ENCODE assay signal across 8 cellular contexts in genomic region chr22:28442951-28443876, GRCh38.
DNase-seq lines count a peak whose midpoint lies in the region; ATAC-seq and TF ChIP-seq lines count a peak whose summit lies in the region.

No MANE protein-coding gene starts in this region.

- ATAC-seq in Panc1 (peak; percentile 71), right cardiac atrium (peak; percentile 91), GM19351 (IDR thresholded peaks at IDR 0.05; ENCODE audit: unreplicated experiment) (no peak)
- ATAC-seq in activated CD4-positive, CD25-positive, alpha-beta regulatory T cell treated with anti-CD3 and anti-CD28 coated beads, Interleukin-2, amount 50 U/mL, for 24 hours = no peak

- in situ Hi-C loops in Panc1 (cut with HindIII; ENCODE audit: low pct_unique_long_range_greater_than_20kb, low sequenced_read_pairs) = no loop called here

- POLR2A ChIA-PET in Panc1 (lab: Charles Lee) = interaction anchor here (0.6 kb wide), 2 partner anchors 231 to 256 kb away, joined by 3 to 6 read pairs; no protein-coding TSS in a partner anchor

- H3K4me1 ChIP-seq in Panc1 (ENCODE audit: control insufficient read depth, insufficient read depth, low read length) (peaks cover 7% of the 10 kb centered on the region), right cardiac atrium (ENCODE audit: control insufficient read depth, insufficient read depth, low read length) (no peaks in the 10 kb centered on the region)

- H3K9me3 ChIP-seq in Panc1 (ENCODE audit: control insufficient read depth, insufficient read depth, low read depth, low read length) (no peaks in the 10 kb centered on the region), right cardiac atrium (ENCODE audit: control insufficient read depth, low read length) (no peaks in the 10 kb centered on the region)

- under 1% methylated on average over 26 of the region's 26 CpGs for WGBS in right cardiac atrium

- H3K36me3 Mint-ChIP-seq in osteocyte (ENCODE audit: unreplicated experiment) = no peaks in the 10 kb centered on the region

- H3K4me3 ChIP-seq in Panc1 (ENCODE audit: low read depth in 2 of 2, low read length in 2 of 2) (peak overlapping the region; percentile 51 to 65), right cardiac atrium (ENCODE audit: low read length) (peak overlapping the region; percentile 96)

- peak overlapping the region; percentile 92 for H3K4me3 Mint-ChIP-seq in osteocyte (ENCODE audit: unreplicated experiment)

- no TSS peak for BruUV-seq in Panc1 (replicated peaks; lab: Mats Ljungman, UMichigan)

- peak; percentile 19 for DNase-seq in GM10266 (ENCODE audit: extremely low spot score)
- no peak for DNase-seq in Panc1 (ENCODE audit: low read depth, low spot score)
- DNase-seq in astrocyte of the hippocampus (ENCODE audit: low read depth, low spot score) = peak; percentile 85
- peak; percentile 56 to 85 (median 80) for DNase-seq in right cardiac atrium
- no peak for DNase-seq in osteocyte (ENCODE audit: extremely low spot score, unreplicated experiment)
- no peak for DNase-seq in COLO668 (lab: John Stamatoyannopoulos, UW; ENCODE audit: unreplicated experiment)

- H3K36me3 ChIP-seq in Panc1 (ENCODE audit: control insufficient read depth, insufficient read depth, low read length) = no peaks in the 10 kb centered on the region

- intact Hi-C loops in Panc1 (cut with micrococcal nuclease; ENCODE audit: unreplicated experiment) (loop anchor here (10.0 kb wide), 1 partner anchor 142 kb away; no protein-coding TSS in a partner anchor), right cardiac atrium (cut with DNase I) (loop anchor here in 3 of 4 donors (10.0 kb wide), 1 partner anchor 388 kb away; no protein-coding TSS in a partner anchor)

- CTCF ChIA-PET in Panc1 (lab: Charles Lee) = interaction anchor here (0.5 to 0.7 kb wide), 2 partner anchors 12 to 112 kb away, joined by 3 to 10 read pairs; no protein-coding TSS in a partner anchor

- no peaks in the 10 kb centered on the region for H3K9me3 Mint-ChIP-seq in osteocyte (ENCODE audit: unreplicated experiment)

- peaks cover 45% of the 10 kb centered on the region for H3K4me1 Mint-ChIP-seq in osteocyte (ENCODE audit: unreplicated experiment)

- TF ChIP-seq CTCF in GM10266 (IDR thresholded peaks at IDR 0.05; ENCODE audit: control insufficient read depth, insufficient read depth, low read depth, missing control alignments) (no peak), Panc1 (IDR thresholded peaks at IDR 0.05) (no peak), osteocyte (IDR thresholded peaks at IDR 0.05) (no peak)

- H3K27me3 ChIP-seq in Panc1 (ENCODE audit: control insufficient read depth, insufficient read depth, low read length) = no peaks in the 10 kb centered on the region
- H3K27me3 ChIP-seq in right cardiac atrium (ENCODE audit: control insufficient read depth, insufficient read depth) = no peaks in the 10 kb centered on the region

- H3K27ac ChIP-seq in Panc1 (ENCODE audit: low read length) (peak overlapping the region; percentile 74), right cardiac atrium (ENCODE audit: low read length) (peak overlapping the region; percentile 31)

- H3K27me3 Mint-ChIP-seq in osteocyte (ENCODE audit: unreplicated experiment) = no peaks in the 10 kb centered on the region

- peak overlapping the region; percentile 86 for H3K27ac Mint-ChIP-seq in osteocyte (ENCODE audit: unreplicated experiment)

Comparison
In these comparisons a context has a peak if more than half of its experiments do, and no peak if none do; other contexts are left out.
1. DNase-seq: peak in GM10266 (single experiment), astrocyte of the hippocampus (single experiment) and right cardiac atrium (3 of 3); none in Panc1 (single experiment), osteocyte (single experiment) and COLO668 (single experiment).
2. ATAC-seq: peak in Panc1 (single experiment) and right cardiac atrium (2 of 2); none in GM19351 (single experiment) and activated CD4-positive, CD25-positive, alpha-beta regulatory T cell treated with anti-CD3 and anti-CD28 coated beads, Interleukin-2, amount 50 U/mL, for 24 hours (0 of 2).